In the genomic region with DNA sequence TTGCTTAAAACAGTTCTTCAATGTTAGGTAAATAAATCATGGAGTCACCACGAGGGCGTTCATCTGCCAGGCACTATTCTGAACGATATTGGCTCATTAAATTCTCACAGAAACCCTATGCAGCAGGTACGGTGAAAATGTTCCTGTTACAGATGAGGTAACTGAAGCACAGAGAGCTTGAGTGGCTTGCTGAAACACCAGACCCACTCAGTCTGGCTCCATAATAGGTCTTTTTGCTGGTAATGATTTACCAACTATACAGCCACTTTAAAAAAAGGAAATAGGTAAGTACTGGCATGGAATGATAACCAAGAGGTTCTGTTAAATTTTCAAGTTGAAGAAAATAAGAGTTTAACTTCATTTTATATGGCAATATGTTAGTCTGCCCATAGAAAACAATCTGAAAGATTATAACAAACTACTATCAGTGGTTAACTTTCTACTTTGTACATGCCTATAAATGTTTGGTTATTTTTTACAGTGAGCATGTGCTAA, we compare ENCODE assay signal across 8 cellular contexts. TPM values are rescaled to one million over a fixed set of nuclear protein-coding genes. Genes with fewer than 3 reads are reported as not detected.
A peak's percentile ranks its signal among the peaks of the same experiment; 100 is the strongest.
DNase-seq lines count a peak whose midpoint lies in the region; ATAC-seq and TF ChIP-seq lines count a peak whose summit lies in the region.

No MANE protein-coding gene starts in this region.

- H3K9me3 ChIP-seq in HCT116 (ENCODE audit: control insufficient read depth in 1 of 2, insufficient read depth in 1 of 2, low read depth in 1 of 2, low read length in 2 of 2) = no peaks in the 10 kb centered on the region
- no peaks in the 10 kb centered on the region for H3K9me3 ChIP-seq in body of pancreas
- H3K9me3 ChIP-seq in naive thymus-derived CD4-positive, alpha-beta T cell (ENCODE audit: control insufficient read depth in 2 of 3, low read length in 3 of 3) = no peaks in the 10 kb centered on the region

- DNase-seq in HCT116 (ENCODE audit: low read depth, low spot score) = no peak
- DNase-seq in body of pancreas = peak in 2 of 4 donors; percentile 22 to 28
- no peak for DNase-seq in naive thymus-derived CD4-positive, alpha-beta T cell
- no peak for DNase-seq in stimulated activated CD4-positive, alpha-beta T cell treated with anti-CD3 and anti-CD28 coated beads, Interleukin-1b, Interleukin-23, amount 100 ng/mL, for 48 hours
- DNase-seq in HPDE6-E6E7 (ENCODE audit: extremely low spot score) = no peak
- no peak for DNase-seq in stimulated activated naive CD8-positive, alpha-beta T cell treated with anti-CD3 and anti-CD28 coated beads, Interleukin-15, Interleukin-2, amounts not matched to agents 100 U/mL and 50 U/mL, for 24 hours

- TF ChIP-seq CTCF in C4-2B (conservative IDR thresholded peaks at IDR 0.05) (no peak), HCT116 (IDR thresholded peaks at IDR 0.05 in 2 of 3, conservative IDR thresholded peaks at IDR 0.05 in 1 of 3; ENCODE audit: borderline replicate concordance in 1 of 3, insufficient read depth in 1 of 3, low read depth in 2 of 3, low read length in 2 of 3) (no peak), body of pancreas (IDR thresholded peaks at IDR 0.05) (no peak)

- no peaks in the 10 kb centered on the region for H3K27me3 ChIP-seq in HCT116 (ENCODE audit: insufficient read depth, low read length)
- no peaks in the 10 kb centered on the region for H3K27me3 ChIP-seq in body of pancreas
- no peaks in the 10 kb centered on the region for H3K27me3 ChIP-seq in naive thymus-derived CD4-positive, alpha-beta T cell (ENCODE audit: control insufficient read depth in 2 of 2, insufficient read depth in 2 of 2, low read length in 2 of 2)

- peak overlapping the region; percentile 93 for H3K4me2 ChIP-seq in HCT116 (ENCODE audit: low read length)

- RAD21 ChIA-PET in HCT116 (lab: Charles Lee; ENCODE audit: low non-redundant PET in 1 of 2, low total read pairs in 2 of 2, uncharacterized antibody in 2 of 2, unreplicated experiment in 2 of 2) = no interaction called here

- peaks cover 0 to 6% (median 0%) of the 10 kb centered on the region in 5 donors for H3K36me3 Mint-ChIP-seq in naive thymus-derived CD4-positive, alpha-beta T cell
- H3K36me3 Mint-ChIP-seq in stimulated activated memory B cell treated with anti-CD40 and anti-IgM and Interleukin-4, amounts not matched to agents 10 μg/mL and 1 μg/mL and 100 μg/mL, for 72 hours = peaks cover 7% of the 10 kb centered on the region

- no peaks in the 10 kb centered on the region for H3K9me2 ChIP-seq in HCT116 (ENCODE audit: insufficient read depth)

- TF ChIP-seq POLR2A in HCT116 (IDR thresholded peaks at IDR 0.05; ENCODE audit: borderline replicate concordance, extremely low read depth, insufficient read depth, insufficient read length) (no peak), body of pancreas (IDR thresholded peaks at IDR 0.05) (peak in 2 of 3 donors; percentile 43 to 44)

- CTCF ChIA-PET in HCT116 (lab: Charles Lee) = no interaction called here
- CTCF ChIA-PET in naive thymus-derived CD4-positive, alpha-beta T cell (lab: Charles Lee) = no interaction called here

- H4K20me1 ChIP-seq in HCT116 (ENCODE audit: insufficient read depth) = 0 out of 2 replicates have a peak, but pooled peaks cover 7% of the 10 kb centered on the region

- no peak overlapping the region for H3K4me3 Mint-ChIP-seq in naive thymus-derived CD4-positive, alpha-beta T cell
- no peak overlapping the region for H3K4me3 Mint-ChIP-seq in stimulated activated memory B cell treated with anti-CD40 and anti-IgM and Interleukin-4, amounts not matched to agents 10 μg/mL and 1 μg/mL and 100 μg/mL, for 72 hours

- POLR2A ChIA-PET in HCT116 (lab: Charles Lee) = no interaction called here
- POLR2A ChIA-PET in naive thymus-derived CD4-positive, alpha-beta T cell (lab: Charles Lee) = interaction anchor here (0.6 to 1.8 kb wide), 3 partner anchors 12 to 245 kb away, joined by 3 to 5 read pairs (median 3); no protein-coding TSS in a partner anchor

- H3K9me3 Mint-ChIP-seq in naive thymus-derived CD4-positive, alpha-beta T cell = peaks cover 0 to 2% (median 0%) of the 10 kb centered on the region in 11 donors
- H3K9me3 Mint-ChIP-seq in stimulated activated memory B cell treated with anti-CD40 and anti-IgM and Interleukin-4, amounts not matched to agents 10 μg/mL and 1 μg/mL and 100 μg/mL, for 72 hours = no peaks in the 10 kb centered on the region

- peak overlapping the region; percentile 98; the same call in 1 of the 2 replicates for H3K27ac ChIP-seq in C4-2B
- peak overlapping the region; percentile 95; the same call in 1 of the 2 replicates for H3K27ac ChIP-seq in HCT116 (ENCODE audit: low read depth, low read length)
- H3K27ac ChIP-seq in body of pancreas = peak overlapping the region; percentile 97 to 99 (median 98)
- H3K27ac ChIP-seq in naive thymus-derived CD4-positive, alpha-beta T cell (ENCODE audit: low read depth, low read length) = peak overlapping the region; percentile 100

- H3K4me1 Mint-ChIP-seq in naive thymus-derived CD4-positive, alpha-beta T cell = peaks cover 22 to 38% (median 34%) of the 10 kb centered on the region in 7 donors
- peaks cover 40% of the 10 kb centered on the region for H3K4me1 Mint-ChIP-seq in stimulated activated memory B cell treated with anti-CD40 and anti-IgM and Interleukin-4, amounts not matched to agents 10 μg/mL and 1 μg/mL and 100 μg/mL, for 72 hours

- peaks cover 37% of the 10 kb centered on the region for H3K79me2 ChIP-seq in HCT116 (ENCODE audit: insufficient read depth, low read length)

- H3K4me3 ChIP-seq in HCT116 (replicated peaks in 1 of 2; ENCODE audit: low read depth in 1 of 2, low read length in 2 of 2) (peak overlapping the region; percentile 59 to 84; a peak in 3 of 4 replicates), body of pancreas (no peak overlapping the region)
- peak overlapping the region; percentile 83 for H3K4me3 ChIP-seq in naive thymus-derived CD4-positive, alpha-beta T cell (ENCODE audit: low read length)

- H3K4me1 ChIP-seq in HCT116 (ENCODE audit: control insufficient read depth in 1 of 2, insufficient read depth in 2 of 2, low read length in 2 of 2) (peaks cover 14 to 33% of the 10 kb centered on the region in 2 experiments), body of pancreas (peaks cover 34% of the 10 kb centered on the region)
- H3K4me1 ChIP-seq in naive thymus-derived CD4-positive, alpha-beta T cell (ENCODE audit: control insufficient read depth in 2 of 2, insufficient read depth in 2 of 2, low read length in 2 of 2) = peaks cover 18 to 19% of the 10 kb centered on the region in 2 donors

- WGBS in body of pancreas, 2 donors = 2 to 4% methylated on average over 4 of the region's 4 CpGs

- H3K27ac Mint-ChIP-seq in naive thymus-derived CD4-positive, alpha-beta T cell = no peak overlapping the region
- H3K27ac Mint-ChIP-seq in stimulated activated memory B cell treated with anti-CD40 and anti-IgM and Interleukin-4, amounts not matched to agents 10 μg/mL and 1 μg/mL and 100 μg/mL, for 72 hours = no peak overlapping the region

- no TSS peak for BruUV-seq in HCT116 (replicated peaks; lab: Mats Ljungman, UMichigan)

- peak overlapping the region; percentile 91 for H3K9ac ChIP-seq in HCT116 (ENCODE audit: low read length)

- H3K27me3 Mint-ChIP-seq in naive thymus-derived CD4-positive, alpha-beta T cell = peaks cover 0 to 17% (median 0%) of the 10 kb centered on the region in 5 donors
- H3K27me3 Mint-ChIP-seq in stimulated activated memory B cell treated with anti-CD40 and anti-IgM and Interleukin-4, amounts not matched to agents 10 μg/mL and 1 μg/mL and 100 μg/mL, for 72 hours = no peaks in the 10 kb centered on the region

- H3K36me3 ChIP-seq in HCT116 (ENCODE audit: control insufficient read depth in 1 of 2, insufficient read depth in 2 of 2, low read length in 2 of 2) (no peaks in the 10 kb centered on the region), body of pancreas (replicated peaks in 1 of 2; ENCODE audit: insufficient read depth in 1 of 2, low read depth in 2 of 2) (no peaks in the 10 kb centered on the region)
- H3K36me3 ChIP-seq in naive thymus-derived CD4-positive, alpha-beta T cell (ENCODE audit: control insufficient read depth in 2 of 3, insufficient read depth in 3 of 3, low read length in 3 of 3) = peaks cover 0 to 4% (median 0%) of the 10 kb centered on the region in 3 experiments

- intact Hi-C loops in HCT116 (cut with micrococcal nuclease) (no loop called here), body of pancreas (cut with DNase I) (no loop called here)
- intact Hi-C loops in naive thymus-derived CD4-positive, alpha-beta T cell (cut with micrococcal nuclease) = loop anchor here (5.0 to 10.0 kb wide), 8 partner anchors 54 to 1549 kb away; a partner anchor contains a TSS

- no peak for TF ChIP-seq RAD21 in HCT116 (IDR thresholded peaks at IDR 0.05; ENCODE audit: low read depth)

- ATAC-seq in HCT116 (no peak), body of pancreas (no peak)
- no peak for ATAC-seq in naive thymus-derived CD4-positive, alpha-beta T cell
- no peak for ATAC-seq in stimulated activated naive CD8-positive, alpha-beta T cell treated with anti-CD3 and anti-CD28 coated beads, Interleukin-15, Interleukin-2, amounts not matched to agents 100 U/mL and 50 U/mL, for 24 hours
- ATAC-seq in stimulated activated memory B cell treated with anti-CD40 and anti-IgM and Interleukin-4, amounts not matched to agents 10 μg/mL and 1 μg/mL and 100 μg/mL, for 72 hours = no peak

- H2AFZ ChIP-seq in HCT116 (ENCODE audit: low read depth, low read length, poor library complexity, severe bottlenecking) = no peak overlapping the region

TF ChIP-seq in HCT116, 20 proteins besides CTCF, POLR2A, EP300 and RAD21 (continues in another document):
- TF ChIP-seq CBX3 (IDR thresholded peaks at IDR 0.05; ENCODE audit: low read depth) (no peak), JUND (IDR thresholded peaks at IDR 0.05) (no peak), SP1 (IDR thresholded peaks at IDR 0.05; ENCODE audit: low read depth) (no peak), EZH2phosphoT487 (IDR thresholded peaks at IDR 0.05; ENCODE audit: borderline replicate concordance) (no peak), EGR1 (IDR thresholded peaks at IDR 0.05; ENCODE audit: low read depth) (no peak), FOSL1 (IDR thresholded peaks at IDR 0.05; ENCODE audit: low read depth) (no peak)

RNA-seq across cellular contexts. Expression of a gene that starts 1.3 kb away (rescaled TPM):
- total RNA-seq in HCT116 (2021; ENCODE audit: unreplicated experiment) (79.3 TPM), body of pancreas (10 to 100 TPM; 73.7 to 75.2 TPM)
- polyA plus RNA-seq in HCT116 (2012) = 16.6 and 17.7 TPM in 2 replicates
- 10 to 100 TPM; 76.7 to 94.0 (median 83.5) TPM for total RNA-seq in naive thymus-derived CD4-positive, alpha-beta T cell
- 10 to 100 TPM; 56.8 to 58.2 TPM for polyA plus RNA-seq in naive thymus-derived CD4-positive, alpha-beta T cell

Comparison
In these comparisons a context has a peak if more than half of its experiments do, and no peak if none do; other contexts are left out.
1. H3K4me3 ChIP-seq: peak in HCT116 (2 of 2) and naive thymus-derived CD4-positive, alpha-beta T cell (single experiment); none in body of pancreas (0 of 2).
2. intact Hi-C loops: an anchor here in naive thymus-derived CD4-positive, alpha-beta T cell (5.0 to 10.0 kb wide); none called in HCT116 and body of pancreas.
3. Peak in every context shown above with its lines, with median percentiles within 50 percentile points of each other: H3K27ac ChIP-seq.